Comparison of ENCODE assay signal across 12 cellular contexts in the genomic region with DNA sequence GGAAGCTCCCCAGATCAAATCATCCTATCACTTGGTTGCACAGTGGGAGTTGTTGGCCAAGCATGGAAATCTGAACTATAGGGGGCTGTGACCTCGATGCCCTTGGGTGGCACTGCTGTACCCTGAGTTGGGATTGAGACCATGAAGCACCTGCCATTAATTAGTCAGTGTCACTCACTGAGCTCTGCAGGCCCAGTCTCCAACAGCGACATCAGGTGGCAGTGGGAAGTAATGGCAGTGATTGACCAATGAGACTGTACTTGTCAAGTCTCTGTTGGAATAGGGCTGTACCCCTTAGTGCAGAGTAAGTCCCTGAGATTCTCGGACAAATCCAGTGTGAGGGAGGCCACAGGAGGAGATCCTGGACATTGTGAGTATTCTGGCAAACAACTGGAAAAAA.
DNase-seq lines count a peak whose midpoint lies in the region; ATAC-seq and TF ChIP-seq lines count a peak whose summit lies in the region.
"Had no signal": no experiment of that assay in that cellular context is flagged by ENCODE, and none has a peak within 500 bp of the region (broad histone marks: within the 10 kb centered on the region; RNA-seq: fewer than 3 reads in every experiment).

No MANE protein-coding gene starts in this region.

- H3K27me3 ChIP-seq in hepatocyte, result no peaks in the 10 kb centered on the region
- H3K27me3 ChIP-seq: cardiac muscle cell had no signal

- no peak overlapping the region for H3K4me3 ChIP-seq in GM12875 (ENCODE audit: low read depth, low read length)
- H3K4me3 ChIP-seq in hepatocyte, result no peak overlapping the region
- H3K4me3 ChIP-seq: cardiac muscle cell, esophagus squamous epithelium, spleen had no signal

- no peaks in the 10 kb centered on the region for H3K36me3 ChIP-seq in hepatocyte (replicated peaks; ENCODE audit: insufficient read depth, low read depth)
- H3K36me3 ChIP-seq: cardiac muscle cell, esophagus squamous epithelium, spleen had no signal

- H3K9me2 ChIP-seq in hepatocyte (replicated peaks; ENCODE audit: insufficient read depth), result no peaks in the 10 kb centered on the region

- no peaks in the 10 kb centered on the region for H3K4me1 ChIP-seq in hepatocyte (ENCODE audit: insufficient read depth)
- H3K4me1 ChIP-seq: esophagus squamous epithelium, spleen had no signal

- intact Hi-C loops in cardiac septum (cut with DNase I), result no loop called here

- peak; percentile 6 for DNase-seq in CD1c-positive myeloid dendritic cell (ENCODE audit: extremely low spot score)
- DNase-seq in OCI-M1 (lab: John Stamatoyannopoulos, UW), result peak; percentile 6
- no peak for DNase-seq in hepatocyte (ENCODE audit: low spot score)
- DNase-seq in cardiac septum (ENCODE audit: low spot score), result no peak
- DNase-seq: esophagus squamous epithelium, kidney glomerular epithelial cell, spleen had no signal

- H3K79me2 ChIP-seq in hepatocyte, result no peaks in the 10 kb centered on the region

- no peak overlapping the region for H2AFZ ChIP-seq in hepatocyte

- ATAC-seq in HG03432 (IDR thresholded peaks at IDR 0.05; ENCODE audit: unreplicated experiment) (no peak), HG03520 (IDR thresholded peaks at IDR 0.05; ENCODE audit: unreplicated experiment) (no peak), GM19324 (IDR thresholded peaks at IDR 0.05; ENCODE audit: low FRiP score, unreplicated experiment) (no peak)

- no peaks in the 10 kb centered on the region for H4K20me1 ChIP-seq in hepatocyte (ENCODE audit: insufficient read depth, poor library complexity, severe bottlenecking)

- no peaks in the 10 kb centered on the region for H3K9me3 ChIP-seq in hepatocyte (ENCODE audit: low read depth)

- 67% methylated on average over 3 of the region's 3 CpGs for WGBS in hepatocyte (ENCODE audit: low lambda C conversion rate, missing lambda C conversion rate)

- H3K4me2 ChIP-seq in hepatocyte, result no peak overlapping the region

- no peak overlapping the region for H3K27ac ChIP-seq in hepatocyte
- H3K27ac ChIP-seq: cardiac muscle cell, esophagus squamous epithelium, spleen had no signal

- TF ChIP-seq CTCF in GM12875 (IDR thresholded peaks at IDR 0.05; ENCODE audit: borderline replicate concordance, insufficient read depth, low read depth, low read length), result peak; percentile 33; the same call in 1 of the 2 replicates
- peak; percentile 14 for TF ChIP-seq CTCF in hepatocyte (IDR thresholded peaks at IDR 0.05; ENCODE audit: poor library complexity)

Comparison
In these comparisons a context has a peak if more than half of its experiments do, and no peak if none do; other contexts are left out.
1. DNase-seq: peak in CD1c-positive myeloid dendritic cell (single experiment) and OCI-M1 (single experiment); none in hepatocyte (single experiment) and cardiac septum (single experiment).